ENCODE assay signal across 26 cellular contexts in the genomic region with DNA sequence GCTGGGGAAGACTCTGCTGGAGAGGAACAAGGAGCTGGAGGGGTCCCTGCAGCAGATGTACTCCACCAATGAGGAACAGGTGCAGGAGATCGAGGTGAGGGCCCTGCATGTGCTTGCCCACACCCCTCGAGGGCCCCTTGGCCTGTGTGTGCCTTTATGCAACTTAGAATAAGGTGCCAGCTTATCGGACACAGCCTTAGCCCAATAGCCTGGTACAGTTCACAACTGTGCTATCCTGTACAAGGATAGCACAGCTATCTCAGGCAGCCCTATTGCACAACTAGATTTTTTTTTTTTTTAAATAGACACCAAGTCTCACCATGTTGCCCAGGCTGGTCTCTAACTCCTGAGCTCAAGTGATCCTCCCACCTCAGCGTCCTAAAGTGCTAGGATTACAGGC. TPM values are rescaled to one million over a fixed set of nuclear protein-coding genes. Genes with fewer than 3 reads are reported as not detected.
DNase-seq lines count a peak whose midpoint lies in the region; ATAC-seq and TF ChIP-seq lines count a peak whose summit lies in the region.
"Had no signal": no experiment of that assay in that cellular context is flagged by ENCODE, and none has a peak within 500 bp of the region (broad histone marks: within the 10 kb centered on the region; RNA-seq: fewer than 3 reads in every experiment).

No MANE protein-coding gene starts in this region.

- H3K9me3 ChIP-seq in heart right ventricle (no peaks in the 10 kb centered on the region), neuronal stem cell (replicated peaks in 1 of 2; ENCODE audit: control insufficient read depth in 2 of 2, insufficient read depth in 1 of 2, low read depth in 1 of 2, low read length in 2 of 2) (no peaks in the 10 kb centered on the region)
- H3K9me3 ChIP-seq: HAP-1, MG63, SJSA1 had no signal

- H4K8ac ChIP-seq in neuronal stem cell (ENCODE audit: low read depth, low read length): no peak overlapping the region

- H3K27me3 ChIP-seq in heart right ventricle: no peaks in the 10 kb centered on the region
- H3K27me3 ChIP-seq in neuronal stem cell (ENCODE audit: control insufficient read depth in 3 of 3, insufficient read depth in 3 of 3, low read depth in 1 of 3, low read length in 3 of 3): no peaks in the 10 kb centered on the region
- H3K27me3 ChIP-seq: MG63, SJSA1 had no signal

- H3K4me3 ChIP-seq in heart right ventricle: no peak overlapping the region
- no peak overlapping the region for H3K4me3 ChIP-seq in neuronal stem cell (ENCODE audit: low read length in 2 of 2)
- H3K4me3 ChIP-seq: GM23338, HAP-1, MG63, SJSA1 had no signal

- H3K4me2 ChIP-seq in neuronal stem cell (ENCODE audit: insufficient read depth, low read length, poor library complexity, severe bottlenecking): no peak overlapping the region
- H3K4me2 ChIP-seq: GM23338 had no signal

- no peak for TF ChIP-seq CTCF in heart right ventricle (IDR thresholded peaks at IDR 0.05)

- no peak overlapping the region for H2AFZ ChIP-seq in neuronal stem cell (ENCODE audit: low read length)
- H2AFZ ChIP-seq: GM23338 had no signal

- H3K23ac ChIP-seq in neuronal stem cell (ENCODE audit: low read depth, low read length, poor library complexity): no peak overlapping the region

- no peak overlapping the region for H3K18ac ChIP-seq in neuronal stem cell (ENCODE audit: low read length)

- H3K14ac ChIP-seq in neuronal stem cell (ENCODE audit: low read length): no peak overlapping the region

- 71 to 93% methylated on average over 4 of the region's 4 CpGs for WGBS in heart right ventricle, 2 donors
- no CpG with 5 or more reads among the region's 4 CpGs for WGBS in neuronal stem cell (ENCODE audit: extremely low coverage in 2 of 2, insufficient read length in 2 of 2, insufficient replicate concordance in 1 of 2), 2 donors

- H3K27ac ChIP-seq in heart right ventricle: peak overlapping the region in 8 of 10 donors; percentile 36 to 74 (median 52)
- H3K27ac ChIP-seq in neuronal stem cell (replicated peaks; ENCODE audit: low read length): no peak overlapping the region
- H3K27ac ChIP-seq: SJSA1 had no signal

- ATAC-seq in Right ventricle myocardium inferior (peak; percentile 84), heart right ventricle (peak in 7 of 8 donors; percentile 49 to 86 (median 75))
- no peak for ATAC-seq in stimulated activated naive CD8-positive, alpha-beta T cell treated with anti-CD3 and anti-CD28 coated beads, Interleukin-15, Interleukin-2, amounts not matched to agents 100 U/mL and 50 U/mL, for 24 hours
- ATAC-seq: GM23338 had no signal

- H2AK5ac ChIP-seq in neuronal stem cell (ENCODE audit: low read depth, low read length): no peak overlapping the region

- H3K79me1 ChIP-seq in neuronal stem cell (ENCODE audit: low read depth, low read length): no peaks in the 10 kb centered on the region

- H2BK120ac ChIP-seq in neuronal stem cell (ENCODE audit: low read depth, low read length): no peak overlapping the region

- DNase-seq in Right ventricle myocardium inferior (ENCODE audit: missing footprints) (no peak), cardiac septum (ENCODE audit: low spot score) (no peak), amniotic epithelial cell (ENCODE audit: low read depth) (peak; percentile 35), heart right ventricle (peak in 1 of 2 donors; percentile 18), neuronal stem cell (ENCODE audit: low spot score) (no peak), SHP77 (lab: John Stamatoyannopoulos, UW) (no peak), cerebellum (ENCODE audit: low spot score) (no peak)
- no peak for DNase-seq in stimulated activated naive CD8-positive, alpha-beta T cell treated with anti-CD3 and anti-CD28 coated beads, Interleukin-15, Interleukin-2, amounts not matched to agents 100 U/mL and 50 U/mL, for 24 hours
- DNase-seq: 8988T; ACHN; CD4-positive, alpha-beta T cell; DMS53; HFFc6; KBM-7; MG63; NCI-H1092 treated with DMSO at 0.1 percent for 48 hours; NCI-H1436; NCI-H187; NCI-H2081 treated with DMSO at 0.1 percent for 48 hours; NCI-H2171; NCI-H226; NCI-H510A; NCI-H69 had no signal

- intact Hi-C loops in Right ventricle myocardium inferior (cut with DNase I) (no loop called here), cardiac septum (cut with DNase I) (no loop called here), heart right ventricle (cut with DNase I) (no loop called here)

- peaks cover 0 to 70% (median 39%) of the 10 kb centered on the region in 9 donors for H3K36me3 ChIP-seq in heart right ventricle
- H3K36me3 ChIP-seq in neuronal stem cell (replicated peaks in 1 of 2; ENCODE audit: control insufficient read depth in 2 of 2, insufficient read depth in 2 of 2, low read length in 2 of 2): peaks cover 30 to 52% of the 10 kb centered on the region in 2 donors
- H3K36me3 ChIP-seq: MG63 had no signal

- peak overlapping the region; percentile 48 for H2BK5ac ChIP-seq in neuronal stem cell (ENCODE audit: low read length)

- no peak overlapping the region for H3K9ac ChIP-seq in neuronal stem cell (ENCODE audit: low read depth, low read length, poor library complexity)

- H3K4ac ChIP-seq in neuronal stem cell (ENCODE audit: low read length): no peak overlapping the region

- no peak overlapping the region for H2BK12ac ChIP-seq in neuronal stem cell (ENCODE audit: low read length)

- H4K91ac ChIP-seq in neuronal stem cell (ENCODE audit: low read depth, low read length, poor library complexity): no peak overlapping the region

- no peak overlapping the region for H2BK15ac ChIP-seq in neuronal stem cell (ENCODE audit: low read length)

- H3K4me1 ChIP-seq in heart right ventricle (peaks cover 0 to 24% (median 11%) of the 10 kb centered on the region in 9 donors), neuronal stem cell (ENCODE audit: control insufficient read depth in 2 of 2, insufficient read depth in 1 of 2, low read depth in 1 of 2, low read length in 2 of 2) (no peaks in the 10 kb centered on the region)
- H3K4me1 ChIP-seq: SJSA1 had no signal

RNA-seq across cellular contexts. Expression of gene CDR2L, which starts 12.1 kb away (rescaled TPM):
- total RNA-seq in Right ventricle myocardium inferior (22.1 TPM), cardiac septum (20.1 TPM), heart right ventricle (10 to 100 TPM; 10.8 to 25.3 (median 16.3) TPM), cerebellum (7.1 TPM)
- 10 to 100 TPM in 1 of 2 donors, 1 to 10 TPM in 1; 8.5 to 11.9 TPM for polyA plus RNA-seq in heart right ventricle
- 12.6 TPM for polyA plus RNA-seq in neuronal stem cell (2013, experiment 1 of 2)
- 12.5 TPM for polyA plus RNA-seq in neuronal stem cell (2013, experiment 2 of 2)

RNA-seq across cellular contexts. Expression of gene MRPL58, which starts 12.9 kb away (rescaled TPM):
- total RNA-seq in Right ventricle myocardium inferior (51.4 TPM), cardiac septum (39.3 TPM), heart right ventricle (10 to 100 TPM; 43.7 to 64.1 (median 51.7) TPM), cerebellum (6.6 TPM)
- 10 to 100 TPM; 71.8 to 72.3 TPM for polyA plus RNA-seq in heart right ventricle
- 34.0 TPM for polyA plus RNA-seq in neuronal stem cell (2013, experiment 1 of 2)
- polyA plus RNA-seq in neuronal stem cell (2013, experiment 2 of 2): 32.1 TPM

RNA-seq across cellular contexts. Expression of gene HID1, which starts 27.0 kb away (rescaled TPM):
- total RNA-seq in Right ventricle myocardium inferior (8.5 TPM), cardiac septum (9.0 TPM), heart right ventricle (10 to 100 TPM in 4 of 10 donors, 1 to 10 TPM in 6; 3.9 to 15.5 (median 9.5) TPM), cerebellum (23.0 TPM)
- polyA plus RNA-seq in heart right ventricle: 10 to 100 TPM in 1 of 2 donors, 1 to 10 TPM in 1; 8.0 to 23.8 TPM
- polyA plus RNA-seq in neuronal stem cell (2013, experiment 1 of 2): 8.1 TPM
- 7.5 TPM for polyA plus RNA-seq in neuronal stem cell (2013, experiment 2 of 2)

RNA-seq across cellular contexts. Expression of gene ATP5PD, which starts 47.2 kb away (rescaled TPM):
- total RNA-seq in Right ventricle myocardium inferior: 863 TPM
- 616 TPM for total RNA-seq in cardiac septum
- total RNA-seq in heart right ventricle: 1,000 to 10,000 TPM in 1 of 10 donors, 100 to 1,000 TPM in 9; 678 to 1,003 (median 867) TPM
- 1,000 to 10,000 TPM in 1 of 2 donors, 100 to 1,000 TPM in 1; 870 to 2,296 TPM for polyA plus RNA-seq in heart right ventricle
- polyA plus RNA-seq in neuronal stem cell (2013, experiment 1 of 2): 310 TPM
- polyA plus RNA-seq in neuronal stem cell (2013, experiment 2 of 2): 301 TPM
- 69.1 TPM for total RNA-seq in cerebellum

RNA-seq across cellular contexts. Expression of gene KCTD2, which starts 47.5 kb away (rescaled TPM):
- 26.7 TPM for total RNA-seq in Right ventricle myocardium inferior
- 43.2 TPM for total RNA-seq in cardiac septum
- 10 to 100 TPM; 19.6 to 41.1 (median 29.6) TPM for total RNA-seq in heart right ventricle
- 10 to 100 TPM; 11.8 to 19.2 TPM for polyA plus RNA-seq in heart right ventricle
- 24.7 TPM for polyA plus RNA-seq in neuronal stem cell (2013, experiment 1 of 2)
- 24.7 TPM for polyA plus RNA-seq in neuronal stem cell (2013, experiment 2 of 2)
- total RNA-seq in cerebellum: 31.5 TPM
